Comparison of ENCODE assay signal across 30 cellular contexts in genomic region chr21:23245231-23245630, GRCh38.
"Had no signal": no experiment of that assay in that cellular context is flagged by ENCODE, and none has a peak within 500 bp of the region (broad histone marks: within the 10 kb centered on the region; RNA-seq: fewer than 3 reads in every experiment).

No MANE protein-coding gene starts in this region.

- H3K4me1 ChIP-seq: ascending aorta had no signal

- H3K36me3 ChIP-seq: ascending aorta, cardiac muscle cell had no signal

- H3K27ac ChIP-seq: ascending aorta, cardiac muscle cell, VCaP had no signal

- FAIRE-seq: bronchial epithelial cell, TTC549 had no signal

- DNase-seq: activated B cell treated with CpG ODN at 0.5 μM for 24 hours; activated CD4-positive, alpha-beta memory T cell treated with anti-CD3 and anti-CD28 coated beads for 36 hours; activated CD4-positive, alpha-beta T cell treated with anti-CD3 and anti-CD28 coated beads for 4 hours; activated CD4-positive, alpha-beta T cell treated with anti-CD3 and anti-CD28 coated beads, Interleukin-2, amount 10 ng/mL, durations not matched to agents 24 days and 14 days; activated CD4-positive, alpha-beta T cell treated with anti-CD3 and anti-CD28 coated beads, Interleukin-2, amount 50 U/mL, for 1 hour; activated CD4-positive, alpha-beta T cell treated with anti-CD3 and anti-CD28 coated beads, Interleukin-2, amount 50 U/mL, for 4 hours; activated CD4-positive, CD25-positive, alpha-beta regulatory T cell treated with anti-CD3 and anti-CD28 coated beads, Interleukin-2, amount 50 U/mL, for 72 hours; activated CD8-positive, alpha-beta memory T cell treated with anti-CD3 and anti-CD28 coated beads, Interleukin-2, amount 50 U/mL, for 4 hours; activated CD8-positive, alpha-beta T cell treated with anti-CD3 and anti-CD28 coated beads for 36 hours; activated effector memory CD4-positive, alpha-beta T cell treated with anti-CD3 and anti-CD28 coated beads, Interleukin-2, amount 50 U/mL, for 16 hours; activated naive CD4-positive, alpha-beta T cell treated with anti-CD3 and anti-CD28 coated beads, Interleukin-2, amount 10 ng/mL, durations not matched to agents 7 days and 5 days; activated naive CD4-positive, alpha-beta T cell treated with Interleukin-2 at 50 U/mL for 16 hours; activated naive CD8-positive, alpha-beta T cell treated with anti-CD3 and anti-CD28 coated beads, Interleukin-2, amount 10 ng/mL, durations not matched to agents 7 days and 5 days; activated naive CD8-positive, alpha-beta T cell treated with anti-CD3 and anti-CD28 coated beads, Interleukin-2, amount 50 U/mL, for 24 hours; activated T-cell treated with anti-CD3 and anti-CD28 coated beads for 4 hours; activated T-cell treated with anti-CD3 and anti-CD28 coated beads, Interleukin-2, amount 50 U/mL, for 1 hour; activated T-cell treated with anti-CD3 and anti-CD28 coated beads, Interleukin-2, amount 50 U/mL, for 4 hours; activated T-cell treated with anti-CD3 and anti-CD28 coated beads, Interleukin-2, amount 50 U/mL, for 72 hours; amygdala; anterior cingulate cortex; caudate nucleus; cerebellar nuclear complex; T-helper 2 cell; T-helper 9 cell had no signal

- ATAC-seq: activated CD8-positive, alpha-beta T cell treated with anti-CD3 and anti-CD28 coated beads for 36 hours; activated naive CD8-positive, alpha-beta T cell treated with anti-CD3 and anti-CD28 coated beads, Interleukin-2, amount 50 U/mL, for 24 hours; activated T-cell treated with anti-CD3 and anti-CD28 coated beads, Interleukin-2, amount 50 U/mL, for 4 hours; activated T-cell treated with anti-CD3 and anti-CD28 coated beads, Interleukin-2, amount 50 U/mL, for 72 hours; activated T-helper 17 cell treated with anti-CD3 and anti-CD28 coated beads, Interleukin-2, amount 50 U/mL, for 72 hours had no signal

- H3K4me3 ChIP-seq: ascending aorta, cardiac muscle cell had no signal

- H3K27me3 ChIP-seq: ascending aorta, cardiac muscle cell had no signal

- H3K9me3 ChIP-seq: ascending aorta had no signal
